ENCODE assay signal across 8 cellular contexts in genomic region chr2:57720728-57721627, GRCh38.
DNase-seq lines count a peak whose midpoint lies in the region; ATAC-seq and TF ChIP-seq lines count a peak whose summit lies in the region.

No MANE protein-coding gene starts in this region.

- H3K36me3 Mint-ChIP-seq in Caco-2 (ENCODE audit: insufficient read depth, unreplicated experiment), result no peaks in the 10 kb centered on the region

- CTCF ChIA-PET in Caco-2 (lab: Charles Lee), result interaction anchor here (0.5 to 1.1 kb wide), 10 partner anchors 9 to 1864 kb away, joined by 3 to 7 read pairs (median 4); no protein-coding TSS in a partner anchor

- H3K4me3 Mint-ChIP-seq in Caco-2 (ENCODE audit: unreplicated experiment), result peak overlapping the region; percentile 56

- intact Hi-C loops in Caco-2 (cut with micrococcal nuclease; ENCODE audit: unreplicated experiment), result loop anchor here (1.0 to 2.0 kb wide), 2 partner anchors 40 to 727 kb away; no protein-coding TSS in a partner anchor

- TF ChIP-seq CTCF in Caco-2 (IDR thresholded peaks at IDR 0.05; ENCODE audit: insufficient read depth in 1 of 2, low read depth in 1 of 2, low read length in 1 of 2, severe bottlenecking in 1 of 2, unreplicated experiment in 1 of 2), result peak; percentile 83

- no peak overlapping the region for H3K27ac Mint-ChIP-seq in Caco-2 (ENCODE audit: unreplicated experiment)

- POLR2A ChIA-PET in Caco-2 (lab: Charles Lee), result no interaction called here

- H3K27me3 ChIP-seq in Caco-2 (replicated peaks; ENCODE audit: control insufficient read depth, insufficient read depth, low read length), result no peaks in the 10 kb centered on the region
- H3K27me3 ChIP-seq in neuron (ENCODE audit: insufficient read depth, low read length), result no peaks in the 10 kb centered on the region

- H3K9me3 ChIP-seq in Caco-2, result no peaks in the 10 kb centered on the region; the same call in 1 of the 2 replicates
- H3K9me3 ChIP-seq in neuron (ENCODE audit: low read length), result no peaks in the 10 kb centered on the region

- H3K36me3 ChIP-seq in Caco-2 (ENCODE audit: control insufficient read depth, insufficient read depth, low read length) (no peaks in the 10 kb centered on the region), neuron (ENCODE audit: insufficient read depth, low read length) (no peaks in the 10 kb centered on the region)

- H3K27me3 Mint-ChIP-seq in Caco-2 (ENCODE audit: insufficient read depth, unreplicated experiment), result no peaks in the 10 kb centered on the region

- H3K4me1 ChIP-seq in Caco-2 (no peaks in the 10 kb centered on the region), neuron (ENCODE audit: insufficient read depth, low read length) (peaks cover 7% of the 10 kb centered on the region)

- no TSS peak for BruUV-seq in Caco-2 (replicated peaks; lab: Mats Ljungman, UMichigan)

- peak overlapping the region; percentile 58 for H2AFZ ChIP-seq in neuron (ENCODE audit: low read depth, low read length)

- H3K4me3 ChIP-seq in Caco-2 (ENCODE audit: low read depth, low read length) (no peak overlapping the region), neuron (ENCODE audit: low read length) (peak overlapping the region; percentile 39)

- H3K4me1 Mint-ChIP-seq in Caco-2 (ENCODE audit: low read depth, unreplicated experiment), result no peaks in the 10 kb centered on the region

- ATAC-seq in GM19372 (IDR thresholded peaks at IDR 0.05; ENCODE audit: low read depth, unreplicated experiment) (peak; percentile 100), HG03354 (IDR thresholded peaks at IDR 0.05; ENCODE audit: poor library complexity, severe bottlenecking, unreplicated experiment) (peak; percentile 100)

- DNase-seq in Caco-2 (peak; percentile 60 to 64), NCI-H526 (lab: John Stamatoyannopoulos, UW) (peak; percentile 79 to 91), activated T-cell treated with anti-CD3 and anti-CD28 coated beads for 4 hours (peak; percentile 2), fibroblast of the conjunctiva (ENCODE audit: low read depth) (peak; percentile 41), NCI-H128 (lab: John Stamatoyannopoulos, UW; ENCODE audit: unreplicated experiment) (no peak)

- no peaks in the 10 kb centered on the region for H3K9me3 Mint-ChIP-seq in Caco-2 (ENCODE audit: unreplicated experiment)
